In genomic region chr6:111605100-111605748, GRCh38 we compare ENCODE assay signal across 8 cellular contexts. TPM values are rescaled to one million over a fixed set of nuclear protein-coding genes. Genes with fewer than 3 reads are reported as not detected.
DNase-seq lines count a peak whose midpoint lies in the region; ATAC-seq, FAIRE-seq and TF ChIP-seq lines count a peak whose summit lies in the region.

No MANE protein-coding gene starts in this region.

- H3K27me3 ChIP-seq in heart left ventricle = no peaks in the 10 kb centered on the region
- H3K27me3 ChIP-seq in pancreas = no peaks in the 10 kb centered on the region

- 0 to 1% (median 0%) methylated on average over 17 to 18 of the region's 18 CpGs for WGBS in heart left ventricle, 4 donors
- WGBS in pancreas, 2 donors = 0 to 1% methylated on average over 18 of the region's 18 CpGs

- no peaks in the 10 kb centered on the region for H3K9me3 ChIP-seq in heart left ventricle
- H3K9me3 ChIP-seq in pancreas = no peaks in the 10 kb centered on the region

- FAIRE-seq in A204.1 (lab: Jason Lieb, UNC) (peak; percentile 97), pancreas (lab: Jason Lieb, UNC) (no peak)

- H3K27ac ChIP-seq in heart left ventricle = peak overlapping the region; percentile 91 to 99 (median 95)
- peak overlapping the region; percentile 81 to 99 (median 88) for H3K27ac ChIP-seq in pancreas

- H3K27me3 Mint-ChIP-seq in activated naive CD8-positive, alpha-beta T cell treated with anti-CD3 and anti-CD28 coated beads, Interleukin-2, amount 50 U/mL, for 24 hours = no peaks in the 10 kb centered on the region

- DNase-seq in NOMO-1 treated with DMSO at 0.1 percent for 48 hours (lab: John Stamatoyannopoulos, UW; ENCODE audit: unreplicated experiment) = peak; percentile 69
- peak; percentile 30 for DNase-seq in activated naive CD8-positive, alpha-beta T cell treated with anti-CD3 and anti-CD28 coated beads, Interleukin-2, amount 50 U/mL, for 24 hours
- peak; percentile 73 to 83 (median 79) for DNase-seq in heart left ventricle
- peak in 5 of 6 donors; percentile 37 to 70 (median 55) for DNase-seq in pancreas
- DNase-seq in cerebellar nuclear complex (lab: John Stamatoyannopoulos, UW) = no peak

- peak overlapping the region; percentile 97 for H3K27ac Mint-ChIP-seq in activated naive CD8-positive, alpha-beta T cell treated with anti-CD3 and anti-CD28 coated beads, Interleukin-2, amount 50 U/mL, for 24 hours

- H3K4me1 Mint-ChIP-seq in activated naive CD8-positive, alpha-beta T cell treated with anti-CD3 and anti-CD28 coated beads, Interleukin-2, amount 50 U/mL, for 24 hours = peaks cover 39% of the 10 kb centered on the region

- no peaks in the 10 kb centered on the region for H3K9me3 Mint-ChIP-seq in activated naive CD8-positive, alpha-beta T cell treated with anti-CD3 and anti-CD28 coated beads, Interleukin-2, amount 50 U/mL, for 24 hours

- H3K4me3 ChIP-seq in heart left ventricle (peak overlapping the region; percentile 41 to 88 (median 63)), pancreas (peak overlapping the region; percentile 27 to 53 (median 47))

- TF ChIP-seq CTCF in heart left ventricle (IDR thresholded peaks at IDR 0.05) = no peak
- TF ChIP-seq CTCF in pancreas (IDR thresholded peaks at IDR 0.05) = no peak

- H3K4me3 Mint-ChIP-seq in activated naive CD8-positive, alpha-beta T cell treated with anti-CD3 and anti-CD28 coated beads, Interleukin-2, amount 50 U/mL, for 24 hours = peak overlapping the region; percentile 94

- intact Hi-C loops in heart left ventricle (cut with DNase I) = loop anchor here in 7 of 10 donors (1.0 to 10.0 kb wide), 8 partner anchors 21 to 122 kb away; partner anchors contain the start of gene REV3L (in 6 of the 7)
- intact Hi-C loops in pancreas (cut with DNase I) = no loop called here

- H3K4me1 ChIP-seq in heart left ventricle = peaks cover 11 to 61% (median 50%) of the 10 kb centered on the region in 12 donors
- peaks cover 18 to 37% (median 29%) of the 10 kb centered on the region in 3 donors for H3K4me1 ChIP-seq in pancreas

- no peaks in the 10 kb centered on the region for H3K36me3 ChIP-seq in heart left ventricle
- H3K36me3 ChIP-seq in pancreas = no peaks in the 10 kb centered on the region

- H3K36me3 Mint-ChIP-seq in activated naive CD8-positive, alpha-beta T cell treated with anti-CD3 and anti-CD28 coated beads, Interleukin-2, amount 50 U/mL, for 24 hours (ENCODE audit: low read depth) = no peaks in the 10 kb centered on the region

- no peak for TF ChIP-seq POLR2A in heart left ventricle (IDR thresholded peaks at IDR 0.05)

- ATAC-seq in GM18502 (IDR thresholded peaks at IDR 0.05; ENCODE audit: poor library complexity, unreplicated experiment) = peak; percentile 43
- ATAC-seq in HG02884 (IDR thresholded peaks at IDR 0.05; ENCODE audit: unreplicated experiment) = peak; percentile 33
- peak; percentile 17 for ATAC-seq in activated naive CD8-positive, alpha-beta T cell treated with anti-CD3 and anti-CD28 coated beads, Interleukin-2, amount 50 U/mL, for 24 hours
- ATAC-seq in heart left ventricle = peak; percentile 52 to 64 (median 62)
- ATAC-seq in pancreas = peak; percentile 45 to 60 (median 59)

RNA-seq across cellular contexts. Expression of gene TRAF3IP2, which starts 0.5 kb away (rescaled TPM):
- total RNA-seq in heart left ventricle (10 to 100 TPM in 8 of 9 donors, 1 to 10 TPM in 1; 7.4 to 19.4 (median 12.9) TPM), pancreas (10 to 100 TPM; 19.9 to 25.9 (median 22.0) TPM)
- polyA plus RNA-seq in heart left ventricle (10 to 100 TPM; 10.5 to 14.4 TPM), pancreas (10 to 100 TPM; 18.5 to 30.3 TPM)

Comparison
In these comparisons a context has a peak if more than half of its experiments do, and no peak if none do; other contexts are left out.
1. DNase-seq: peak in NOMO-1 treated with DMSO at 0.1 percent for 48 hours (single experiment), activated naive CD8-positive, alpha-beta T cell treated with anti-CD3 and anti-CD28 coated beads, Interleukin-2, amount 50 U/mL, for 24 hours (single experiment), heart left ventricle (5 of 5) and pancreas (5 of 6); none in cerebellar nuclear complex (0 of 2).
2. intact Hi-C loops: an anchor here in heart left ventricle (1.0 to 10.0 kb wide); none called in pancreas.
3. Peak in every context shown above with its lines, with median percentiles within 50 percentile points of each other: ATAC-seq.